Comparison of ENCODE assay signal across 1 cellular context in genomic region chr4:145179201-145179860, GRCh38.
TF ChIP-seq lines count a peak whose summit lies in the region.

No MANE protein-coding gene starts in this region.

TF ChIP-seq in PFSK-1, 5 proteins besides CTCF, POLR2A, EP300 and RAD21 (continued from another document):
- TF ChIP-seq REST (IDR thresholded peaks at IDR 0.05; ENCODE audit: insufficient read depth in 1 of 2, low read depth in 2 of 2, low read length in 2 of 2): no peak
